13 cellular contexts compared by ENCODE assay signal in the genomic region with DNA sequence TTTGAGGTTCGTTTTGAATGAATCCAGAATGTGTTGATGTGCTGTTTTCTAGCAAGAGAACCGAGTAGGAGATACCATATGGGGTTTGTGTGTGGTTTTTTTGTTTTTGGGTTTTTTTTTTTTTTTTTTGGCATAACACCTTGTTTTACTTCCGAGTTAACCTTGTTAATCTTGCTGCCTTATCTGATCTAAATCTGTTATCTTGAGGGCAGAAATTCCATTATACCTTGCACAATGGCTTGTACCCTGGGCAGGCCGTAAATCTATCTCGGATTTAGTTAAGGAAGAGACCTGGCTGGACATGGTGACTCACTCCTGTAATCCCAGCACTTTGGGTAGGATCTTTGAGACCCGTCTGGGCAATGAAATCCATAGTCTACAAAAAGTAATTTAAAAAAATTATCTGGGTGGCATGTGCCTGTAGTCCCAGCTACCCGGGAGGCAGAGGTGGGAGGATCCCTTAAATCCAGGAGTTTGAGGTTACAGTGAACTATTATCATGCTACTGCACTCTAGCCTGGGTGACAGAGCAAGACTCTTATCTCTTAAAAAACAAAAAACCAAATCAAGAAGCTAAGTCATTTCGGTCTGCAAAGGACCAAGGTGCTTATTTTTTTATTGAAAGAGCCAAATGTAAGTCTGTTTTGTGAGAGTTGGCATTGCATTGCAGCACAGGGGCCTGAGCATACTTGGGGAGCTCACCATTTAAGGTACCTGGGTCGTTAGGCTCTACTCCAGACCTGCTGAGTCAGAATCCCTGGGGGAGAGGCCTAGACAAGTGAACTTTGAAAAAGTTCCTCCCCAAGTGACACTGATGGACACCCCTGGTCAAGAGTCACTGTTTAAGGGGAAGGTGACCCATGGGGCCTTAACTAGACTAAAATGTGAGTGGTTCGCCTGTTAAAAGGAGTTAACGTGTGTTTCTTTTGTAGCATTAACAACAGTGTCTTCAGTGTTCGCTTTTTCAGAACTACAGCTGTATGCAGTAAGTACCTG. TPM values are rescaled to one million over a fixed set of nuclear protein-coding genes. Genes with fewer than 3 reads are reported as not detected.
DNase-seq lines count a peak whose midpoint lies in the region; ATAC-seq and TF ChIP-seq lines count a peak whose summit lies in the region.
"Had no signal": no experiment of that assay in that cellular context is flagged by ENCODE, and none has a peak within 500 bp of the region (broad histone marks: within the 10 kb centered on the region; RNA-seq: fewer than 3 reads in every experiment).

No MANE protein-coding gene starts in this region.

- H4K91ac ChIP-seq in IMR-90 (ENCODE audit: insufficient read depth, low read depth, low read length), result no peak overlapping the region

- no peak overlapping the region for H2BK20ac ChIP-seq in IMR-90 (ENCODE audit: low read depth, low read length)

- no peak for TF ChIP-seq RAD21 in IMR-90 (IDR thresholded peaks at IDR 0.05; ENCODE audit: low read length)

- 0 out of 2 replicates have a peak overlapping the region, but pooled peaks have one; percentile 13 for H4K5ac ChIP-seq in IMR-90 (ENCODE audit: low read depth, low read length)

- no peak for TF ChIP-seq CTCF in CD8-positive, alpha-beta T cell (IDR thresholded peaks at IDR 0.05)
- TF ChIP-seq CTCF in IMR-90 (conservative IDR thresholded peaks at IDR 0.05; ENCODE audit: low read depth, low read length) (no peak), upper lobe of left lung (IDR thresholded peaks at IDR 0.05) (no peak)

- H3K14ac ChIP-seq in IMR-90 (replicated peaks; ENCODE audit: low read depth, low read length), result no peak overlapping the region; the same call in 1 of the 2 replicates

- H2AK9ac ChIP-seq in IMR-90 (replicated peaks; ENCODE audit: low read depth, low read length, poor library complexity), result no peak overlapping the region

- H3K79me1 ChIP-seq in IMR-90 (ENCODE audit: low read depth in 1 of 2, low read length in 2 of 2), result peaks cover 26 to 87% of the 10 kb centered on the region in 2 experiments

- WGBS in IMR-90 (ENCODE audit: extremely low coverage in 2 of 2, insufficient read length in 1 of 2), 2 experiments, result 79% methylated on average over 2 of the region's 12 CpGs; no CpG with 5 or more reads in 1 of the 2 experiments
- 70 to 72% methylated on average over 12 of the region's 12 CpGs for WGBS in upper lobe of left lung, 2 donors

- TF ChIP-seq POLR2A in IMR-90 (IDR thresholded peaks at IDR 0.05; ENCODE audit: low read depth, low read length) (no peak), upper lobe of left lung (IDR thresholded peaks at IDR 0.05) (no peak)

- POLR2A ChIA-PET in CD8-positive, alpha-beta T cell (lab: Charles Lee), result interaction anchor here (0.8 to 1.9 kb wide), 2 partner anchors 10 to 17 kb away, joined by 3 to 5 read pairs; no protein-coding TSS in a partner anchor
- POLR2A ChIA-PET in IMR-90 (lab: Charles Lee; ENCODE audit: unreplicated experiment), result no interaction called here

- no peaks in the 10 kb centered on the region for H3K27me3 Mint-ChIP-seq in CD8-positive, alpha-beta T cell (ENCODE audit: low read depth)
- no peaks in the 10 kb centered on the region for H3K27me3 Mint-ChIP-seq in activated naive CD8-positive, alpha-beta T cell treated with anti-CD3 and anti-CD28 coated beads for 36 hours

- no peak overlapping the region for H2AFZ ChIP-seq in IMR-90 (replicated peaks; ENCODE audit: low read length, poor library complexity)

- peaks cover 52% of the 10 kb centered on the region for H4K20me1 ChIP-seq in IMR-90 (ENCODE audit: insufficient read depth, low read length)

- H3K9ac ChIP-seq in IMR-90 (ENCODE audit: low read depth, low read length), result no peak overlapping the region

- intact Hi-C loops in CD8-positive, alpha-beta T cell (cut with DNase I, micrococcal nuclease), result no loop called here
- intact Hi-C loops in IMR-90 (cut with micrococcal nuclease), result loop anchor here (10.0 kb wide), 1 partner anchor 284 kb away; no protein-coding TSS in a partner anchor

- H3K36me3 ChIP-seq in CD8-positive, alpha-beta T cell (ENCODE audit: insufficient read depth, low read length), result peaks cover 46% of the 10 kb centered on the region
- H3K36me3 ChIP-seq in IMR-90 (ENCODE audit: control insufficient read depth, insufficient read depth, low read length) (peaks cover 34% of the 10 kb centered on the region), upper lobe of left lung (peaks cover 15 to 68% (median 35%) of the 10 kb centered on the region in 4 donors)

- H3K56ac ChIP-seq in IMR-90 (ENCODE audit: extremely low read depth, insufficient read depth, low read length), result no peak overlapping the region

- H4K8ac ChIP-seq in IMR-90 (ENCODE audit: low read depth in 2 of 2, low read length in 2 of 2), result no peak overlapping the region

- no peak overlapping the region for H3K4me3 ChIP-seq in CD8-positive, alpha-beta T cell (ENCODE audit: low read depth, low read length)
- no peak overlapping the region for H3K4me3 ChIP-seq in IMR-90 (ENCODE audit: insufficient read depth, low read depth, low read length)
- H3K4me3 ChIP-seq in upper lobe of left lung, result no peak overlapping the region
- H3K4me3 ChIP-seq: right atrium auricular region had no signal

- H3K4me1 ChIP-seq in CD8-positive, alpha-beta T cell (ENCODE audit: insufficient read depth, low read length), result peaks cover 39% of the 10 kb centered on the region
- H3K4me1 ChIP-seq in IMR-90 (ENCODE audit: control insufficient read depth, insufficient read depth, low read length) (peaks cover 28% of the 10 kb centered on the region), upper lobe of left lung (peaks cover 26 to 44% (median 36%) of the 10 kb centered on the region in 4 donors)

- no peaks in the 10 kb centered on the region for H3K27me3 ChIP-seq in CD8-positive, alpha-beta T cell (ENCODE audit: insufficient read depth, low read length)
- H3K27me3 ChIP-seq in IMR-90 (ENCODE audit: control insufficient read depth, insufficient read depth, low read length) (no peaks in the 10 kb centered on the region), upper lobe of left lung (no peaks in the 10 kb centered on the region)
- H3K27me3 ChIP-seq: right atrium auricular region had no signal

- TF ChIP-seq EP300 in upper lobe of left lung (IDR thresholded peaks at IDR 0.05), result no peak

- H3K27ac Mint-ChIP-seq in CD8-positive, alpha-beta T cell, result peak overlapping the region; percentile 38
- peak overlapping the region; percentile 38 for H3K27ac Mint-ChIP-seq in activated naive CD8-positive, alpha-beta T cell treated with anti-CD3 and anti-CD28 coated beads for 36 hours

- no peaks in the 10 kb centered on the region for H3K9me3 Mint-ChIP-seq in CD8-positive, alpha-beta T cell
- H3K9me3 Mint-ChIP-seq in activated naive CD8-positive, alpha-beta T cell treated with anti-CD3 and anti-CD28 coated beads for 36 hours, result no peaks in the 10 kb centered on the region

- H3K18ac ChIP-seq in IMR-90 (ENCODE audit: low read depth, low read length), result peak overlapping the region; percentile 13; the same call in 1 of the 2 replicates

- peaks cover 51% of the 10 kb centered on the region for H3K4me1 Mint-ChIP-seq in CD8-positive, alpha-beta T cell (ENCODE audit: low read depth)
- peaks cover 37% of the 10 kb centered on the region for H3K4me1 Mint-ChIP-seq in activated naive CD8-positive, alpha-beta T cell treated with anti-CD3 and anti-CD28 coated beads for 36 hours

- no peaks in the 10 kb centered on the region for H3K9me3 ChIP-seq in CD8-positive, alpha-beta T cell (ENCODE audit: low read length)
- no peaks in the 10 kb centered on the region for H3K9me3 ChIP-seq in IMR-90 (ENCODE audit: control insufficient read depth, insufficient read depth, low read length)
- no peaks in the 10 kb centered on the region for H3K9me3 ChIP-seq in upper lobe of left lung
- H3K9me3 ChIP-seq: right atrium auricular region had no signal

- no peak overlapping the region for H2BK15ac ChIP-seq in IMR-90 (ENCODE audit: low read depth, low read length)

- peaks cover 70% of the 10 kb centered on the region for H3K36me3 Mint-ChIP-seq in CD8-positive, alpha-beta T cell
- peaks cover 26% of the 10 kb centered on the region for H3K36me3 Mint-ChIP-seq in activated naive CD8-positive, alpha-beta T cell treated with anti-CD3 and anti-CD28 coated beads for 36 hours

- no peak for DNase-seq in CD8-positive, alpha-beta T cell
- DNase-seq in IMR-90 (no peak), left lobe of liver (ENCODE audit: low spot score) (no peak), anterior cingulate cortex (lab: John Stamatoyannopoulos, UW) (no peak), DMS53 treated with DMSO at 0.1 percent for 48 hours (lab: John Stamatoyannopoulos, UW; ENCODE audit: unreplicated experiment) (no peak), ureter (ENCODE audit: low spot score) (no peak), upper lobe of left lung (no peak)
- no peak for DNase-seq in activated naive CD8-positive, alpha-beta T cell treated with anti-CD3 and anti-CD28 coated beads for 36 hours
- DNase-seq: C1 segment of cervical spinal cord; MV-4-11; NK-92 treated with Interleukin-12 subunit alpha and Interleukin-12 subunit beta, amount 100 ng/mL, for 24 hours had no signal

- BruUV-seq in IMR-90 (replicated peaks; lab: Mats Ljungman, UMichigan), result no TSS peak

- CTCF ChIA-PET in CD8-positive, alpha-beta T cell (lab: Charles Lee), result interaction anchor here (6.8 to 8.0 kb wide), 2 partner anchors 18 to 27 kb away, joined by 65 to 72 read pairs; no protein-coding TSS in a partner anchor
- CTCF ChIA-PET in IMR-90 (lab: Yijun Ruan, JAX), result interaction anchor here (0.6 to 1.9 kb wide), 5 partner anchors 9 to 695 kb away, joined by 3 to 9 read pairs (median 5); no protein-coding TSS in a partner anchor

- H2AK5ac ChIP-seq in IMR-90 (ENCODE audit: low read depth, low read length), result no peak overlapping the region

- in situ Hi-C loops in IMR-90 (cut with MboI; ENCODE audit: low sequenced_read_pairs), result no loop called here

- peaks cover 18% of the 10 kb centered on the region for H3K9me1 ChIP-seq in IMR-90 (ENCODE audit: insufficient read depth, low read length)

- peak overlapping the region; percentile 2; the same call in 1 of the 2 replicates for H3K23ac ChIP-seq in IMR-90 (ENCODE audit: low read depth, low read length)

- no peak overlapping the region for H2BK120ac ChIP-seq in IMR-90 (ENCODE audit: low read depth, low read length)

- 0 out of 2 replicates have a peak overlapping the region, but pooled peaks have one; percentile 6 for H3K4me2 ChIP-seq in IMR-90 (ENCODE audit: low read depth, low read length)

- no peak overlapping the region for H3K4ac ChIP-seq in IMR-90 (ENCODE audit: low read depth, low read length)

- peak; percentile 17 for ATAC-seq in CD8-positive, alpha-beta T cell
- ATAC-seq in IMR-90 (ENCODE audit: low read depth) (no peak), left lobe of liver (peak; percentile 42), upper lobe of left lung (ENCODE audit: low FRiP score in 2 of 2) (no peak)
- ATAC-seq: esophagus mucosa had no signal

- dilution Hi-C loops in IMR-90 (cut with HindIII; ENCODE audit: low sequenced_read_pairs, unreplicated experiment), result no loop called here

- no peak overlapping the region for H3K4me3 Mint-ChIP-seq in CD8-positive, alpha-beta T cell
- H3K4me3 Mint-ChIP-seq in activated naive CD8-positive, alpha-beta T cell treated with anti-CD3 and anti-CD28 coated beads for 36 hours, result no peak overlapping the region

- H3K27ac ChIP-seq in CD8-positive, alpha-beta T cell (ENCODE audit: low read depth, low read length), result no peak overlapping the region
- H3K27ac ChIP-seq in IMR-90 (ENCODE audit: insufficient read depth, low read length) (peak overlapping the region; percentile 9; the same call in 1 of the 2 replicates), upper lobe of left lung (peak overlapping the region in 1 of 4 donors; percentile 3)
- H3K27ac ChIP-seq: right atrium auricular region had no signal

- H2BK5ac ChIP-seq in IMR-90 (ENCODE audit: low read depth, low read length, poor library complexity, severe bottlenecking), result peak overlapping the region; percentile 24

RNA-seq across cellular contexts. Expression of a gene that starts 6.7 kb away (rescaled TPM):
- total RNA-seq in CD8-positive, alpha-beta T cell, result 100 to 1,000 TPM; 142 to 156 TPM
- total RNA-seq in IMR-90 (2012; rRNA removed) (58.6 and 63.0 TPM in 2 replicates), left lobe of liver (65.6 TPM), ureter (81.3 TPM), upper lobe of left lung (10 to 100 TPM; 81.0 to 95.3 (median 83.1) TPM)
- 119 and 132 TPM in 2 replicates for polyA plus RNA-seq in IMR-90 (2012; rRNA removed)
- polyA plus RNA-seq in IMR-90 (2012; cell fraction: cytosol; rRNA removed), result 71.7 and 111 TPM in 2 replicates
- polyA plus RNA-seq in IMR-90 (2012; cell fraction: nucleus; rRNA removed; ENCODE audit: low replicate concordance), result 85.7 and 132 TPM in 2 replicates
- 100 to 1,000 TPM; 134 to 136 TPM for total RNA-seq in activated naive CD8-positive, alpha-beta T cell treated with anti-CD3 and anti-CD28 coated beads for 36 hours

RNA-seq across cellular contexts. Expression of a gene that starts 12.5 kb away (rescaled TPM):
- under 1 TPM; 0.31 to 0.43 TPM for total RNA-seq in CD8-positive, alpha-beta T cell
- total RNA-seq in IMR-90 (2012; rRNA removed), result not detected in 2 replicates
- polyA plus RNA-seq in IMR-90 (2012; rRNA removed), result not detected in 2 replicates
- polyA plus RNA-seq in IMR-90 (2012; cell fraction: cytosol; rRNA removed), result not detected in 2 replicates
- not detected in 2 replicates for polyA plus RNA-seq in IMR-90 (2012; cell fraction: nucleus; rRNA removed; ENCODE audit: low replicate concordance)
- 1 to 10 TPM in 1 of 2 experiments, under 1 TPM in 1; 0.87 to 1.5 TPM for total RNA-seq in activated naive CD8-positive, alpha-beta T cell treated with anti-CD3 and anti-CD28 coated beads for 36 hours
- not detected for total RNA-seq in left lobe of liver
- total RNA-seq in ureter, result 0.13 TPM
- total RNA-seq in upper lobe of left lung, result under 1 TPM in 2 of 6 donors, not detected in 4; 0.07 to 0.11 TPM
- total RNA-seq: esophagus mucosa, right atrium auricular region had no signal

RNA-seq across cellular contexts. Expression of a gene that starts 34.6 kb away (rescaled TPM):
- 10 to 100 TPM in 1 of 2 experiments, 1 to 10 TPM in 1; 8.9 to 10.8 TPM for total RNA-seq in CD8-positive, alpha-beta T cell
- total RNA-seq in IMR-90 (2012; rRNA removed), result 0.72 and 1.1 TPM in 2 replicates
- polyA plus RNA-seq in IMR-90 (2012; rRNA removed), result 1.2 and 1.7 TPM in 2 replicates
- polyA plus RNA-seq in IMR-90 (2012; cell fraction: cytosol; rRNA removed), result 0.44 and 0.67 TPM in 2 replicates
- polyA plus RNA-seq in IMR-90 (2012; cell fraction: nucleus; rRNA removed; ENCODE audit: low replicate concordance), result 3.6 and 5.3 TPM in 2 replicates
- 1 to 10 TPM; 6.0 to 6.5 TPM for total RNA-seq in activated naive CD8-positive, alpha-beta T cell treated with anti-CD3 and anti-CD28 coated beads for 36 hours
- total RNA-seq in left lobe of liver, result 4.6 TPM
- total RNA-seq in ureter, result 10.7 TPM
- total RNA-seq in upper lobe of left lung, result 10 to 100 TPM in 2 of 6 donors, 1 to 10 TPM in 4; 3.4 to 29.3 (median 7.3) TPM

Comparison
In these comparisons a context has a peak if more than half of its experiments do, and no peak if none do; other contexts are left out.
1. ATAC-seq: peak in CD8-positive, alpha-beta T cell (single experiment) and left lobe of liver (single experiment); none in IMR-90 (single experiment) and upper lobe of left lung (0 of 2).